Comparison of ENCODE assay signal across 10 cellular contexts in genomic region chr7:139044813-139045794, GRCh38. TPM values are rescaled to one million over a fixed set of nuclear protein-coding genes. Genes with fewer than 3 reads are reported as not detected.
DNase-seq lines count a peak whose midpoint lies in the region; ATAC-seq and TF ChIP-seq lines count a peak whose summit lies in the region.
"Had no signal": no experiment of that assay in that cellular context is flagged by ENCODE, and none has a peak within 500 bp of the region (broad histone marks: within the 10 kb centered on the region; RNA-seq: fewer than 3 reads in every experiment).

No MANE protein-coding gene starts in this region.

- no peak overlapping the region for H3K4me3 Mint-ChIP-seq in activated B cell treated with CpG ODN at 0.5 μM for 24 hours
- H3K4me3 Mint-ChIP-seq in naive thymus-derived CD4-positive, alpha-beta T cell, result peak overlapping the region; percentile 2 to 87 (median 48)
- no peak overlapping the region for H3K4me3 Mint-ChIP-seq in endothelial cell (ENCODE audit: unreplicated experiment)

- H3K9me3 ChIP-seq in naive thymus-derived CD4-positive, alpha-beta T cell (ENCODE audit: control insufficient read depth in 2 of 3, low read length in 3 of 3), result no peaks in the 10 kb centered on the region

- intact Hi-C loops in activated B cell treated with CpG ODN at 0.5 μM for 24 hours (cut with micrococcal nuclease), result loop anchor here (2.0 kb wide), 1 partner anchor 16 kb away; no protein-coding TSS in a partner anchor
- intact Hi-C loops in naive thymus-derived CD4-positive, alpha-beta T cell (cut with micrococcal nuclease), result loop anchor here (1.0 to 10.0 kb wide), 10 partner anchors 10 to 297 kb away; partner anchors contain the start of genes FMC1 (in 1 of the 2) and UBN2 (in 1 of the 2)

- H3K27me3 Mint-ChIP-seq in activated B cell treated with CpG ODN at 0.5 μM for 24 hours (no peaks in the 10 kb centered on the region), endothelial cell (ENCODE audit: unreplicated experiment) (peaks cover 8% of the 10 kb centered on the region)
- no peaks in the 10 kb centered on the region for H3K27me3 Mint-ChIP-seq in naive thymus-derived CD4-positive, alpha-beta T cell

- H3K27ac ChIP-seq in naive thymus-derived CD4-positive, alpha-beta T cell (ENCODE audit: low read depth, low read length), result peak overlapping the region; percentile 50
- H3K27ac ChIP-seq: dorsolateral prefrontal cortex had no signal

- no peaks in the 10 kb centered on the region for H3K27me3 ChIP-seq in naive thymus-derived CD4-positive, alpha-beta T cell (ENCODE audit: control insufficient read depth in 2 of 2, insufficient read depth in 2 of 2, low read length in 2 of 2)
- H3K27me3 ChIP-seq: dorsolateral prefrontal cortex had no signal

- H3K36me3 ChIP-seq in naive thymus-derived CD4-positive, alpha-beta T cell (ENCODE audit: control insufficient read depth in 2 of 3, insufficient read depth in 3 of 3, low read length in 3 of 3), result peaks cover 11 to 43% (median 16%) of the 10 kb centered on the region in 3 experiments

- H3K9me3 Mint-ChIP-seq in activated B cell treated with CpG ODN at 0.5 μM for 24 hours, result no peaks in the 10 kb centered on the region
- peaks cover 0 to 10% (median 0%) of the 10 kb centered on the region in 11 donors for H3K9me3 Mint-ChIP-seq in naive thymus-derived CD4-positive, alpha-beta T cell
- H3K9me3 Mint-ChIP-seq in endothelial cell (ENCODE audit: unreplicated experiment), result no peaks in the 10 kb centered on the region

- H3K4me3 ChIP-seq in Jurkat, Clone E6-1 (ENCODE audit: low read length), result no peak overlapping the region
- H3K4me3 ChIP-seq in naive thymus-derived CD4-positive, alpha-beta T cell (ENCODE audit: low read length), result no peak overlapping the region
- H3K4me3 ChIP-seq: dorsolateral prefrontal cortex had no signal

- H3K4me1 ChIP-seq in naive thymus-derived CD4-positive, alpha-beta T cell (ENCODE audit: control insufficient read depth in 2 of 2, insufficient read depth in 2 of 2, low read length in 2 of 2), result peaks cover 36 to 38% of the 10 kb centered on the region in 2 donors

- peaks cover 66% of the 10 kb centered on the region for H3K36me3 Mint-ChIP-seq in activated B cell treated with CpG ODN at 0.5 μM for 24 hours (ENCODE audit: low read depth)
- peaks cover 16 to 68% (median 58%) of the 10 kb centered on the region in 5 donors for H3K36me3 Mint-ChIP-seq in naive thymus-derived CD4-positive, alpha-beta T cell
- peaks cover 11% of the 10 kb centered on the region for H3K36me3 Mint-ChIP-seq in endothelial cell (ENCODE audit: low read depth, unreplicated experiment)

- POLR2A ChIA-PET in activated B cell treated with CpG ODN at 0.5 μM for 24 hours (lab: Charles Lee), result interaction anchor here (0.6 to 1.6 kb wide), 3 partner anchors 9 to 65 kb away, joined by 4 to 9 read pairs (median 6); partner anchors contain the start of genes ZC3HAV1 and ZC3HAV1L
- POLR2A ChIA-PET in naive thymus-derived CD4-positive, alpha-beta T cell (lab: Charles Lee), result interaction anchor here (0.7 to 1.6 kb wide), 6 partner anchors 16 to 88 kb away, joined by 3 to 4 read pairs (median 3); a partner anchor contains a TSS

- peak; percentile 41 for DNase-seq in SIG-M5 treated with dmso at 0.1 percent for 504 hours (lab: John Stamatoyannopoulos, UW; ENCODE audit: unreplicated experiment)
- DNase-seq in SIG-M5 (lab: John Stamatoyannopoulos, UW), result no peak
- DNase-seq in Jurkat, Clone E6-1 (ENCODE audit: low read depth, low spot score), result peak; percentile 64
- no peak for DNase-seq in activated B cell treated with CpG ODN at 0.5 μM for 24 hours
- DNase-seq in naive thymus-derived CD4-positive, alpha-beta T cell, result peak in 3 of 9 donors; percentile 37 to 40 (median 40)
- DNase-seq in endothelial cell (ENCODE audit: low spot score), result no peak
- DNase-seq: 8988T, dorsolateral prefrontal cortex had no signal

- CTCF ChIA-PET in activated B cell treated with CpG ODN at 0.5 μM for 24 hours (lab: Charles Lee), result interaction anchor here (1.0 kb wide), 1 partner anchor 30 kb away, joined by 4 read pairs; no protein-coding TSS in a partner anchor
- CTCF ChIA-PET in naive thymus-derived CD4-positive, alpha-beta T cell (lab: Charles Lee), result interaction anchor here (0.6 kb wide), 1 partner anchor 141 kb away, joined by 3 read pairs; no protein-coding TSS in a partner anchor

- peak; percentile 42 for ATAC-seq in activated B cell treated with CpG ODN at 0.5 μM for 24 hours (ENCODE audit: low read depth)
- ATAC-seq in naive thymus-derived CD4-positive, alpha-beta T cell, result peak; percentile 32
- no peak for ATAC-seq in HG03175 (IDR thresholded peaks at IDR 0.05; ENCODE audit: unreplicated experiment)
- no peak for ATAC-seq in HG03460 (IDR thresholded peaks at IDR 0.05; ENCODE audit: unreplicated experiment)

- TF ChIP-seq CTCF in activated B cell treated with CpG ODN at 0.5 μM for 24 hours (IDR thresholded peaks at IDR 0.05) (no peak), endothelial cell (IDR thresholded peaks at IDR 0.05; ENCODE audit: unreplicated experiment) (no peak)

- H3K4me1 Mint-ChIP-seq in activated B cell treated with CpG ODN at 0.5 μM for 24 hours (peaks cover 40% of the 10 kb centered on the region), endothelial cell (ENCODE audit: unreplicated experiment) (peaks cover 14% of the 10 kb centered on the region)
- H3K4me1 Mint-ChIP-seq in naive thymus-derived CD4-positive, alpha-beta T cell, result peaks cover 41 to 84% (median 77%) of the 10 kb centered on the region in 7 donors

- H3K27ac Mint-ChIP-seq in activated B cell treated with CpG ODN at 0.5 μM for 24 hours, result peak overlapping the region; percentile 57
- H3K27ac Mint-ChIP-seq in naive thymus-derived CD4-positive, alpha-beta T cell, result peak overlapping the region; percentile 47 to 89 (median 81)
- no peak overlapping the region for H3K27ac Mint-ChIP-seq in endothelial cell (ENCODE audit: unreplicated experiment)

RNA-seq across cellular contexts. Expression of gene ZC3HAV1L, which starts 9.3 kb away (rescaled TPM):
- 6.0 TPM for polyA plus RNA-seq in Jurkat, Clone E6-1 (2012; ENCODE audit: insufficient read depth, insufficient read length)
- total RNA-seq in activated B cell treated with CpG ODN at 0.5 μM for 24 hours, result 1.6 and 1.8 TPM in 2 replicates
- total RNA-seq in naive thymus-derived CD4-positive, alpha-beta T cell, result 10 to 100 TPM in 1 of 5 experiments, 1 to 10 TPM in 1, under 1 TPM in 3; 0.35 to 26.7 (median 0.78) TPM
- under 1 TPM in 1 of 2 donors, not detected in 1; 0.13 TPM for polyA plus RNA-seq in naive thymus-derived CD4-positive, alpha-beta T cell
- total RNA-seq in endothelial cell (ENCODE audit: unreplicated experiment), result 12.4 TPM

Comparison
In these comparisons a context has a peak if more than half of its experiments do, and no peak if none do; other contexts are left out.
1. DNase-seq: peak in SIG-M5 treated with dmso at 0.1 percent for 504 hours (single experiment) and Jurkat, Clone E6-1 (single experiment); none in SIG-M5 (single experiment), activated B cell treated with CpG ODN at 0.5 μM for 24 hours (single experiment) and endothelial cell (single experiment).
2. ATAC-seq: peak in activated B cell treated with CpG ODN at 0.5 μM for 24 hours (single experiment) and naive thymus-derived CD4-positive, alpha-beta T cell (single experiment); none in HG03175 (single experiment) and HG03460 (single experiment).
3. H3K4me3 Mint-ChIP-seq: peak in naive thymus-derived CD4-positive, alpha-beta T cell (10 of 10); none in activated B cell treated with CpG ODN at 0.5 μM for 24 hours (single experiment) and endothelial cell (single experiment).